In genomic region chr2:188204830-188205229, GRCh38 we compare ENCODE assay signal across 19 cellular contexts.
DNase-seq lines count a peak whose midpoint lies in the region; ATAC-seq and TF ChIP-seq lines count a peak whose summit lies in the region.
"Had no signal": no experiment of that assay in that cellular context is flagged by ENCODE, and none has a peak within 500 bp of the region (broad histone marks: within the 10 kb centered on the region; RNA-seq: fewer than 3 reads in every experiment).

No MANE protein-coding gene starts in this region.

- no peak for TF ChIP-seq POLR2A in testis (IDR thresholded peaks at IDR 0.05)

- H4K20me1 ChIP-seq in GM23338 (replicated peaks; ENCODE audit: insufficient read depth), result no peaks in the 10 kb centered on the region
- H4K20me1 ChIP-seq: BLaER1 had no signal

- H3F3A ChIP-seq in GM23338 (replicated peaks; ENCODE audit: low read depth), result no peaks in the 10 kb centered on the region

- intact Hi-C loops in testis (cut with DNase I; ENCODE audit: low total_unique reads), result no loop called here
- intact Hi-C loops in CD8-positive, alpha-beta T cell (cut with DNase I, micrococcal nuclease), result no loop called here

- H3K4me1 ChIP-seq in GM23338 (ENCODE audit: insufficient read depth) (no peaks in the 10 kb centered on the region), testis (peaks cover 14% of the 10 kb centered on the region)
- H3K4me1 ChIP-seq in CD8-positive, alpha-beta T cell (ENCODE audit: insufficient read depth, low read length), result no peaks in the 10 kb centered on the region
- H3K4me1 ChIP-seq: BLaER1 had no signal

- POLR2A ChIA-PET in CD8-positive, alpha-beta T cell (lab: Charles Lee), result no interaction called here

- H3K9me2 ChIP-seq in GM23338 (ENCODE audit: insufficient read depth), result no peaks in the 10 kb centered on the region

- no peak for ATAC-seq in GM23338
- no peak for ATAC-seq in natural killer cell treated with Interleukin-12 subunit alpha and Interleukin-12 subunit beta and Interleukin-15 and Interleukin-18, amount 100 ng/mL, for 72 hours
- ATAC-seq in CD8-positive, alpha-beta T cell, result no peak
- no peak for ATAC-seq in HG03460 (IDR thresholded peaks at IDR 0.05; ENCODE audit: unreplicated experiment)
- ATAC-seq: PC-3 had no signal

- H3K27ac Mint-ChIP-seq in GM23338, result no peak overlapping the region
- peak overlapping the region; percentile 13 for H3K27ac Mint-ChIP-seq in nephron progenitor cell
- no peak overlapping the region for H3K27ac Mint-ChIP-seq in natural killer cell treated with Interleukin-12 subunit alpha and Interleukin-12 subunit beta and Interleukin-15 and Interleukin-18, amount 100 ng/mL, for 72 hours
- H3K27ac Mint-ChIP-seq in CD8-positive, alpha-beta T cell, result no peak overlapping the region
- H3K27ac Mint-ChIP-seq: CD8-positive, alpha-beta memory T cell had no signal

- H3K4me2 ChIP-seq in GM23338, result no peak overlapping the region
- H3K4me2 ChIP-seq: BLaER1 had no signal

- H3K36me3 Mint-ChIP-seq in GM23338 (ENCODE audit: low read depth), result no peaks in the 10 kb centered on the region
- no peaks in the 10 kb centered on the region for H3K36me3 Mint-ChIP-seq in nephron progenitor cell (ENCODE audit: low read depth)
- H3K36me3 Mint-ChIP-seq in natural killer cell treated with Interleukin-12 subunit alpha and Interleukin-12 subunit beta and Interleukin-15 and Interleukin-18, amount 100 ng/mL, for 72 hours, result no peaks in the 10 kb centered on the region
- H3K36me3 Mint-ChIP-seq in CD8-positive, alpha-beta T cell, result no peaks in the 10 kb centered on the region
- H3K36me3 Mint-ChIP-seq: CD8-positive, alpha-beta memory T cell had no signal

- H3K9me3 Mint-ChIP-seq in GM23338, result no peaks in the 10 kb centered on the region
- H3K9me3 Mint-ChIP-seq in nephron progenitor cell, result no peaks in the 10 kb centered on the region
- H3K9me3 Mint-ChIP-seq in natural killer cell treated with Interleukin-12 subunit alpha and Interleukin-12 subunit beta and Interleukin-15 and Interleukin-18, amount 100 ng/mL, for 72 hours, result peaks cover 12% of the 10 kb centered on the region
- peaks cover 6% of the 10 kb centered on the region for H3K9me3 Mint-ChIP-seq in CD8-positive, alpha-beta T cell

- H3K36me3 ChIP-seq in GM23338 (ENCODE audit: insufficient read depth) (no peaks in the 10 kb centered on the region), testis (ENCODE audit: low read depth, missing control alignments) (no peaks in the 10 kb centered on the region)
- H3K36me3 ChIP-seq in CD8-positive, alpha-beta T cell (ENCODE audit: insufficient read depth, low read length), result no peaks in the 10 kb centered on the region
- H3K36me3 ChIP-seq: BLaER1 had no signal

- 67 to 68% methylated on average over 1 of the region's 1 CpG for WGBS in testis, 2 donors

- 0 out of 2 replicates have a peak, but pooled peaks have one; percentile 8 for TF ChIP-seq RAD21 in Ishikawa (IDR thresholded peaks at IDR 0.05; ENCODE audit: low read depth)

- no peak overlapping the region for H3K27ac ChIP-seq in GM23338 (ENCODE audit: low read depth)
- no peak overlapping the region for H3K27ac ChIP-seq in testis
- H3K27ac ChIP-seq in CD8-positive, alpha-beta T cell (ENCODE audit: low read depth, low read length), result no peak overlapping the region
- H3K27ac ChIP-seq: BLaER1 had no signal

- TF ChIP-seq CTCF in GM23338 (conservative IDR thresholded peaks at IDR 0.05; ENCODE audit: low read depth in 2 of 2) (peak; percentile 46 to 56; a peak in 3 of 4 replicates), nephron progenitor cell (IDR thresholded peaks at IDR 0.05) (no peak), testis (IDR thresholded peaks at IDR 0.05) (no peak)
- TF ChIP-seq CTCF in CD8-positive, alpha-beta T cell (IDR thresholded peaks at IDR 0.05), result no peak

- H3K4me3 Mint-ChIP-seq in GM23338, result no peak overlapping the region
- H3K4me3 Mint-ChIP-seq in nephron progenitor cell, result no peak overlapping the region
- H3K4me3 Mint-ChIP-seq in natural killer cell treated with Interleukin-12 subunit alpha and Interleukin-12 subunit beta and Interleukin-15 and Interleukin-18, amount 100 ng/mL, for 72 hours, result no peak overlapping the region
- no peak overlapping the region for H3K4me3 Mint-ChIP-seq in CD8-positive, alpha-beta T cell
- H3K4me3 Mint-ChIP-seq: CD8-positive, alpha-beta memory T cell had no signal

- no peaks in the 10 kb centered on the region for H3K79me2 ChIP-seq in GM23338 (replicated peaks; ENCODE audit: insufficient read depth)

- H2AFZ ChIP-seq in GM23338, result peak overlapping the region; percentile 3; the same call in 1 of the 2 replicates

- H3K4me3 ChIP-seq in GM23338 (no peak overlapping the region), testis (no peak overlapping the region)
- H3K4me3 ChIP-seq in CD8-positive, alpha-beta T cell (ENCODE audit: low read depth, low read length), result no peak overlapping the region
- H3K4me3 ChIP-seq: BLaER1 had no signal

- CTCF ChIA-PET in CD8-positive, alpha-beta T cell (lab: Charles Lee), result no interaction called here

- H3K4me1 Mint-ChIP-seq in GM23338 (no peaks in the 10 kb centered on the region; the same call in 2 of the 3 replicates), nephron progenitor cell (peaks cover 28% of the 10 kb centered on the region)
- H3K4me1 Mint-ChIP-seq in natural killer cell treated with Interleukin-12 subunit alpha and Interleukin-12 subunit beta and Interleukin-15 and Interleukin-18, amount 100 ng/mL, for 72 hours (ENCODE audit: low read depth in 2 of 2), result no peaks in the 10 kb centered on the region
- H3K4me1 Mint-ChIP-seq in CD8-positive, alpha-beta T cell (ENCODE audit: low read depth), result no peaks in the 10 kb centered on the region
- H3K4me1 Mint-ChIP-seq: CD8-positive, alpha-beta memory T cell had no signal

- no peaks in the 10 kb centered on the region for H3K9me3 ChIP-seq in testis
- H3K9me3 ChIP-seq in CD8-positive, alpha-beta T cell (ENCODE audit: low read length), result no peaks in the 10 kb centered on the region
- H3K9me3 ChIP-seq: BLaER1 had no signal

- no peak for TF ChIP-seq EP300 in Ishikawa (IDR thresholded peaks at IDR 0.05; ENCODE audit: borderline replicate concordance)

- H3K27me3 Mint-ChIP-seq in GM23338 (ENCODE audit: insufficient read depth, low read depth, poor library complexity) (no peaks in the 10 kb centered on the region), nephron progenitor cell (ENCODE audit: low read depth, poor library complexity) (no peaks in the 10 kb centered on the region)
- H3K27me3 Mint-ChIP-seq in natural killer cell treated with Interleukin-12 subunit alpha and Interleukin-12 subunit beta and Interleukin-15 and Interleukin-18, amount 100 ng/mL, for 72 hours, result no peaks in the 10 kb centered on the region
- no peaks in the 10 kb centered on the region for H3K27me3 Mint-ChIP-seq in CD8-positive, alpha-beta T cell (ENCODE audit: low read depth)
- H3K27me3 Mint-ChIP-seq: CD8-positive, alpha-beta memory T cell had no signal

- no peak for DNase-seq in GM23338 (ENCODE audit: low spot score)
- DNase-seq in dermis blood vessel endothelial cell, result peak; percentile 4
- no peak for DNase-seq in nephron progenitor cell
- DNase-seq in testis, result no peak
- DNase-seq in natural killer cell treated with Interleukin-12 subunit alpha and Interleukin-12 subunit beta and Interleukin-15 and Interleukin-18, amount 100 ng/mL, for 72 hours (ENCODE audit: low spot score), result no peak
- no peak for DNase-seq in CD8-positive, alpha-beta T cell
- DNase-seq: CD8-positive, alpha-beta memory T cell; KBM-7; NCI-H1105; NCI-H2081; NCI-H2171 treated with DMSO at 0.1 percent for 48 hours; NCI-H446; NCI-H748 treated with DMSO at 0.1 percent for 48 hours; PC-3; RPMI8226; SHP77 treated with DMSO at 0.1 percent for 48 hours had no signal

- H3K27me3 ChIP-seq in GM23338 (ENCODE audit: insufficient read depth), result no peaks in the 10 kb centered on the region
- no peaks in the 10 kb centered on the region for H3K27me3 ChIP-seq in testis
- H3K27me3 ChIP-seq in CD8-positive, alpha-beta T cell (ENCODE audit: insufficient read depth, low read length), result no peaks in the 10 kb centered on the region
- H3K27me3 ChIP-seq: BLaER1 had no signal

TF ChIP-seq in GM23338, 12 proteins besides CTCF, POLR2A, EP300 and RAD21 (continues in another document):
- no peak for TF ChIP-seq POLR2AphosphoS5 (IDR thresholded peaks at IDR 0.05; ENCODE audit: low read depth)
- TF ChIP-seq JUNB (IDR thresholded peaks at IDR 0.05; ENCODE audit: unreplicated experiment), result no peak
- TF ChIP-seq EZH2 (IDR thresholded peaks at IDR 0.05; ENCODE audit: low read depth, unreplicated experiment), result no peak
- no peak for TF ChIP-seq NANOG (IDR thresholded peaks at IDR 0.05; ENCODE audit: borderline replicate concordance)

TF ChIP-seq in Ishikawa, 13 proteins besides CTCF, POLR2A, EP300 and RAD21:
- TF ChIP-seq NFIC (IDR thresholded peaks at IDR 0.05) (no peak), CREB1 (IDR thresholded peaks at IDR 0.05; ENCODE audit: low read depth) (no peak), FOXM1 (IDR thresholded peaks at IDR 0.05; ENCODE audit: borderline replicate concordance, low read depth) (no peak), ZBTB7A (IDR thresholded peaks at IDR 0.05; ENCODE audit: low read depth) (no peak), TCF12 (IDR thresholded peaks at IDR 0.05; ENCODE audit: low read depth) (no peak)

Comparison
In these comparisons a context has a peak if more than half of its experiments do, and no peak if none do; other contexts are left out.
1. CTCF ChIP-seq: peak in GM23338 (2 of 2); none in nephron progenitor cell (single experiment), testis (0 of 3) and CD8-positive, alpha-beta T cell (single experiment).